13 cellular contexts compared by ENCODE assay signal in the genomic region with DNA sequence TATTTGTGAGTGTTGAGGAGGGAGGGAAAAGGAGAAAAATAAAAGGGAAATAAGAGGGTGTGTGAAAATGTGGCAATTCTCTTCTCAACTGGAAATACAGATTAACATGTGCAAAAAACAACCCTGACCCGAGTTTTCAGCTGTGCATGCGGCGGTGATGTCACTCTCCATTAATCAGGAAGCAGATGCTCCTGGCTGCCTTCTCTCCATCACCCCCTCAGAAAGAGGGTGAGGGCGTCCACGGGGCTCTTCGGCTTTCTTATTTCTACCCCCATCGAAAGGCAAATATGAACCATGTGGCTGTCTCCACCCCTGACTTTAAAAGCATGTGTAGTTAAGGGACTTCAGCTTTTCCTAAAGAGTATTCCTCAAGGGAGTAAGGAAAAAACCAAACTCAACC.
DNase-seq lines count a peak whose midpoint lies in the region; ATAC-seq and TF ChIP-seq lines count a peak whose summit lies in the region.
"Had no signal": no experiment of that assay in that cellular context is flagged by ENCODE, and none has a peak within 500 bp of the region (broad histone marks: within the 10 kb centered on the region; RNA-seq: fewer than 3 reads in every experiment).

No MANE protein-coding gene starts in this region.

- H3K9me2 ChIP-seq in SK-N-SH: no peaks in the 10 kb centered on the region

- intact Hi-C loops in left lung (cut with DNase I): no loop called here

- H3K27ac Mint-ChIP-seq in activated T-cell treated with anti-CD3 and anti-CD28 coated beads, Interleukin-2, amount 50 U/mL, for 72 hours: no peak overlapping the region
- H3K27ac Mint-ChIP-seq: immature natural killer cell had no signal

- no peaks in the 10 kb centered on the region for H3K27me3 ChIP-seq in SK-N-SH (ENCODE audit: insufficient read depth)
- H3K27me3 ChIP-seq in left lung: no peaks in the 10 kb centered on the region
- H3K27me3 ChIP-seq: right lobe of liver had no signal

- H3K4me1 ChIP-seq in SK-N-SH (ENCODE audit: control insufficient read depth in 1 of 2, insufficient read depth in 2 of 2, low read depth in 1 of 2, low read length in 1 of 2): peaks cover 5 to 59% of the 10 kb centered on the region in 2 experiments
- peaks cover 0 to 10% of the 10 kb centered on the region in 2 donors for H3K4me1 ChIP-seq in left lung
- H3K4me1 ChIP-seq: right lobe of liver had no signal

- no peak overlapping the region for H3K4me3 ChIP-seq in SK-N-SH (ENCODE audit: low read depth in 2 of 2, low read length in 1 of 2)
- no peak overlapping the region for H3K4me3 ChIP-seq in left lung
- H3K4me3 ChIP-seq: right lobe of liver had no signal

- 29% methylated on average over 7 of the region's 7 CpGs for WGBS in SK-N-SH (ENCODE audit: low lambda C conversion rate)

- 0 out of 4 replicates have a peak, but pooled peaks of 1 of the 2 experiments have one; percentile 28 for TF ChIP-seq EP300 in SK-N-SH (IDR thresholded peaks at IDR 0.05; ENCODE audit: borderline replicate concordance in 1 of 2, low read depth in 1 of 2, low read length in 1 of 2)

- no peaks in the 10 kb centered on the region for H3K36me3 Mint-ChIP-seq in activated T-cell treated with anti-CD3 and anti-CD28 coated beads, Interleukin-2, amount 50 U/mL, for 72 hours (ENCODE audit: insufficient read depth in 2 of 2)
- H3K36me3 Mint-ChIP-seq: immature natural killer cell had no signal

- H3K27ac ChIP-seq in SK-N-SH (ENCODE audit: low read depth in 2 of 2, low read length in 1 of 2) (peak overlapping the region; percentile 41 to 71; a peak in 3 of 4 replicates), left lung (no peak overlapping the region)
- H3K27ac ChIP-seq: right lobe of liver had no signal

- H3K9me3 Mint-ChIP-seq in activated T-cell treated with anti-CD3 and anti-CD28 coated beads, Interleukin-2, amount 50 U/mL, for 72 hours: no peaks in the 10 kb centered on the region
- H3K9me3 Mint-ChIP-seq: immature natural killer cell had no signal

- peak; percentile 33 for DNase-seq in EH (ENCODE audit: low read depth)
- peak; percentile 47 for DNase-seq in NCI-H1436 (lab: John Stamatoyannopoulos, UW)
- peak; percentile 68 for DNase-seq in SK-N-SH
- DNase-seq in left lung: no peak
- DNase-seq in activated T-cell treated with anti-CD3 and anti-CD28 coated beads, Interleukin-2, amount 50 U/mL, for 72 hours: no peak
- DNase-seq in T1000 (lab: John Stamatoyannopoulos, UW): no peak
- no peak for DNase-seq in activated CD4-positive, alpha-beta T cell treated with anti-CD3 and anti-CD28 coated beads, Interleukin-2, amount 50 U/mL, for 48 hours
- DNase-seq: activated CD8-positive, alpha-beta memory T cell treated with anti-CD3 and anti-CD28 coated beads, Interleukin-2, amount 50 U/mL, for 4 hours; cortex of kidney; immature natural killer cell; NCI-H526 treated with DMSO at 0.1 percent for 48 hours; right lobe of liver had no signal

- CTCF ChIA-PET in SK-N-SH (lab: Yijun Ruan, JAX): interaction anchor here (1.0 to 2.8 kb wide), 5 partner anchors 13 to 277 kb away, joined by 3 to 11 read pairs (median 4); no protein-coding TSS in a partner anchor

- H3K9me3 ChIP-seq in SK-N-SH (no peaks in the 10 kb centered on the region), left lung (no peaks in the 10 kb centered on the region)
- H3K9me3 ChIP-seq: right lobe of liver had no signal

- peak; percentile 24 for TF ChIP-seq RAD21 in SK-N-SH (IDR thresholded peaks at IDR 0.05; ENCODE audit: low read length)

- no peaks in the 10 kb centered on the region for H3K79me2 ChIP-seq in SK-N-SH (ENCODE audit: insufficient read depth)

- no peak for TF ChIP-seq CTCF in SK-N-SH (IDR thresholded peaks at IDR 0.05)
- no peak for TF ChIP-seq CTCF in left lung (IDR thresholded peaks at IDR 0.05)

- no peak overlapping the region for H3K9ac ChIP-seq in SK-N-SH

- POLR2A ChIA-PET in SK-N-SH (lab: Yijun Ruan, JAX): interaction anchor here (1.0 to 2.2 kb wide), 9 partner anchors 9 to 217 kb away, joined by 3 to 8 read pairs (median 4); no protein-coding TSS in a partner anchor

- no peak overlapping the region for H3K4me3 Mint-ChIP-seq in activated T-cell treated with anti-CD3 and anti-CD28 coated beads, Interleukin-2, amount 50 U/mL, for 72 hours
- H3K4me3 Mint-ChIP-seq: immature natural killer cell had no signal

- no peaks in the 10 kb centered on the region for H3K36me3 ChIP-seq in SK-N-SH (replicated peaks in 1 of 2; ENCODE audit: control insufficient read depth in 1 of 2, insufficient read depth in 2 of 2, low read length in 1 of 2)
- no peaks in the 10 kb centered on the region for H3K36me3 ChIP-seq in left lung
- H3K36me3 ChIP-seq: right lobe of liver had no signal

- H4K20me1 ChIP-seq in SK-N-SH (ENCODE audit: insufficient read depth): no peaks in the 10 kb centered on the region

- 0 out of 2 replicates have a peak overlapping the region, but pooled peaks have one; percentile 17 for H3K4me2 ChIP-seq in SK-N-SH

- H3K27me3 Mint-ChIP-seq in activated T-cell treated with anti-CD3 and anti-CD28 coated beads, Interleukin-2, amount 50 U/mL, for 72 hours (ENCODE audit: low read depth): no peaks in the 10 kb centered on the region

- H3K4me1 Mint-ChIP-seq in activated T-cell treated with anti-CD3 and anti-CD28 coated beads, Interleukin-2, amount 50 U/mL, for 72 hours (ENCODE audit: low read depth): no peaks in the 10 kb centered on the region
- H3K4me1 Mint-ChIP-seq: immature natural killer cell had no signal

- H2AFZ ChIP-seq in SK-N-SH (ENCODE audit: low read depth): peak overlapping the region; percentile 44; the same call in 1 of the 2 replicates

- ATAC-seq in left lung (peak; percentile 18), GM18870 (IDR thresholded peaks at IDR 0.05; ENCODE audit: unreplicated experiment) (no peak)
- no peak for ATAC-seq in activated T-cell treated with anti-CD3 and anti-CD28 coated beads, Interleukin-2, amount 50 U/mL, for 72 hours (replicated peaks in 1 of 2)

- no peaks in the 10 kb centered on the region for H3F3A ChIP-seq in SK-N-SH (replicated peaks; ENCODE audit: insufficient read depth)

TF ChIP-seq in SK-N-SH, 30 proteins besides CTCF, POLR2A, EP300 and RAD21:
- TF ChIP-seq YY1 (IDR thresholded peaks at IDR 0.05; ENCODE audit: low read depth) (no peak), MXI1 (IDR thresholded peaks at IDR 0.05; ENCODE audit: low read depth, low read length) (peak; percentile 48; the same call in 1 of the 2 replicates), PBX3 (IDR thresholded peaks at IDR 0.05) (peak; percentile 49), CHD2 (IDR thresholded peaks at IDR 0.05; ENCODE audit: low read length, partially characterized antibody) (peak; percentile 56), RCOR1 (IDR thresholded peaks at IDR 0.05; ENCODE audit: low read length) (peak; percentile 38; the same call in 1 of the 2 replicates), TCF12 (IDR thresholded peaks at IDR 0.05) (peak; percentile 26; the same call in 1 of the 2 replicates)
- TF ChIP-seq, protein P1, sequence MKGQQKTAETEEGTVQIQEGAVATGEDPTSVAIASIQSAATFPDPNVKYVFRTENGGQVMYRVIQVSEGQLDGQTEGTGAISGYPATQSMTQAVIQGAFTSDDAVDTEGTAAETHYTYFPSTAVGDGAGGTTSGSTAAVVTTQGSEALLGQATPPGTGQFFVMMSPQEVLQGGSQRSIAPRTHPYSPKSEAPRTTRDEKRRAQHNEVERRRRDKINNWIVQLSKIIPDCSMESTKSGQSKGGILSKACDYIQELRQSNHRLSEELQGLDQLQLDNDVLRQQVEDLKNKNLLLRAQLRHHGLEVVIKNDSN (IDR thresholded peaks at IDR 0.05; ENCODE audit: borderline replicate concordance, low read depth): no peak
TF ChIP-seq in SK-N-SH: peak in this region for 5.

Comparison
In these comparisons a context has a peak if more than half of its experiments do, and no peak if none do; other contexts are left out.
1. DNase-seq: peak in EH (single experiment), NCI-H1436 (single experiment) and SK-N-SH (single experiment); none in left lung (0 of 2), activated T-cell treated with anti-CD3 and anti-CD28 coated beads, Interleukin-2, amount 50 U/mL, for 72 hours (0 of 2), T1000 (single experiment) and activated CD4-positive, alpha-beta T cell treated with anti-CD3 and anti-CD28 coated beads, Interleukin-2, amount 50 U/mL, for 48 hours (0 of 2).
2. H3K27ac ChIP-seq: peak in SK-N-SH (2 of 2); none in left lung (0 of 2).